In genomic region chr4:186700746-186701145, GRCh38 we compare ENCODE assay signal across 8 cellular contexts. TPM values are rescaled to one million over a fixed set of nuclear protein-coding genes. Genes with fewer than 3 reads are reported as not detected.
DNase-seq lines count a peak whose midpoint lies in the region; ATAC-seq and TF ChIP-seq lines count a peak whose summit lies in the region.
"Had no signal": no experiment of that assay in that cellular context is flagged by ENCODE, and none has a peak within 500 bp of the region (broad histone marks: within the 10 kb centered on the region; RNA-seq: fewer than 3 reads in every experiment).

No MANE protein-coding gene starts in this region.

- peaks cover 32% of the 10 kb centered on the region for H3K4me1 ChIP-seq in SJCRH30
- H3K4me1 ChIP-seq in transverse colon, result peaks cover 30 to 69% (median 43%) of the 10 kb centered on the region in 4 donors

- TF ChIP-seq CTCF in transverse colon (IDR thresholded peaks at IDR 0.05), result no peak

- H3K27me3 ChIP-seq in SJCRH30, result no peaks in the 10 kb centered on the region
- no peaks in the 10 kb centered on the region for H3K27me3 ChIP-seq in transverse colon

- intact Hi-C loops in transverse colon (cut with DNase I; ENCODE audit: low total_unique reads), result no loop called here

- no peaks in the 10 kb centered on the region for H3K9me3 ChIP-seq in SJCRH30 (replicated peaks)
- no peaks in the 10 kb centered on the region for H3K9me3 ChIP-seq in transverse colon

- TF ChIP-seq EP300 in transverse colon (IDR thresholded peaks at IDR 0.05; ENCODE audit: low read depth), result no peak

- TF ChIP-seq POLR2A in transverse colon (IDR thresholded peaks at IDR 0.05), result no peak

- peak overlapping the region; percentile 99 for H3K27ac ChIP-seq in SJCRH30
- peak overlapping the region; percentile 72 to 79 (median 76) for H3K27ac ChIP-seq in transverse colon

- peaks cover 11% of the 10 kb centered on the region for H3K36me3 ChIP-seq in SJCRH30
- H3K36me3 ChIP-seq in transverse colon, result no peaks in the 10 kb centered on the region

- WGBS in transverse colon (ENCODE audit: low coverage in 1 of 2), 2 donors, result 20 to 77% methylated on average over 1 to 16 of the region's 16 CpGs

- DNase-seq in SJCRH30 (peak; percentile 43 to 57), fibroblast of gingiva (ENCODE audit: low read depth) (peak; percentile 58), myocyte (ENCODE audit: low read depth) (peak; percentile 80), transverse colon (no peak)
- DNase-seq in stimulated activated CD4-positive, alpha-beta T cell treated with anti-CD3 and anti-CD28 coated beads, Interleukin-15, amount 100 ng/mL, for 24 hours, result no peak
- DNase-seq: GF-D8 had no signal

- in situ Hi-C loops in transverse colon (cut with MboI; ENCODE audit: low pct_ligation_motif_present in 1 of 4, low pct_unique_long_range_greater_than_20kb in 1 of 4, low sequenced_read_pairs in 3 of 4), result no loop called here

- ATAC-seq in HG03280 (IDR thresholded peaks at IDR 0.05; ENCODE audit: unreplicated experiment) (no peak), HG03442 (IDR thresholded peaks at IDR 0.05; ENCODE audit: unreplicated experiment) (no peak)

- H3K4me3 ChIP-seq in SJCRH30 (peak overlapping the region; percentile 38), transverse colon (peak overlapping the region in 1 of 4 donors; percentile 1)

RNA-seq across cellular contexts. Expression of gene FAT1, which starts 22.9 kb away (rescaled TPM):
- total RNA-seq in SJCRH30 (2014; rRNA removed; shearing (Covaris generic)), result 152 and 154 TPM in 2 replicates
- total RNA-seq in myocyte, result 268 and 353 TPM in 2 replicates
- polyA plus RNA-seq in myocyte (2012), result 147 TPM
- 100 to 1,000 TPM; 321 to 477 (median 380) TPM for total RNA-seq in transverse colon

Comparison
In these comparisons a context has a peak if more than half of its experiments do, and no peak if none do; other contexts are left out.
1. DNase-seq: peak in SJCRH30 (2 of 2), fibroblast of gingiva (single experiment) and myocyte (single experiment); none in transverse colon (single experiment) and stimulated activated CD4-positive, alpha-beta T cell treated with anti-CD3 and anti-CD28 coated beads, Interleukin-15, amount 100 ng/mL, for 24 hours (single experiment).